8 cellular contexts compared by ENCODE assay signal in genomic region chr1:178542554-178543290, GRCh38. TPM values are rescaled to one million over a fixed set of nuclear protein-coding genes. Genes with fewer than 3 reads are reported as not detected.
A peak's percentile ranks its signal among the peaks of the same experiment; 100 is the strongest.
DNase-seq lines count a peak whose midpoint lies in the region; ATAC-seq and TF ChIP-seq lines count a peak whose summit lies in the region.

No MANE protein-coding gene starts in this region.

- peak; percentile 90 for TF ChIP-seq CTCF in OCI-LY1 (IDR thresholded peaks at IDR 0.05; ENCODE audit: low read length)

- peak overlapping the region; percentile 98 for H3K4me2 ChIP-seq in OCI-LY1 (ENCODE audit: low read length)

- no peaks in the 10 kb centered on the region for H3F3A ChIP-seq in OCI-LY1 (ENCODE audit: insufficient read depth, low read length)

- peak; percentile 72 for ATAC-seq in GM19467 (IDR thresholded peaks at IDR 0.05; ENCODE audit: unreplicated experiment)

- peaks cover 32% of the 10 kb centered on the region for H3K36me3 ChIP-seq in OCI-LY1 (ENCODE audit: insufficient read depth, low read length)
- peaks cover 0 to 3% of the 10 kb centered on the region in 2 donors for H3K36me3 ChIP-seq in esophagus (ENCODE audit: control insufficient read depth in 2 of 2, insufficient read depth in 2 of 2, low read length in 1 of 2)
- no peaks in the 10 kb centered on the region for H3K36me3 ChIP-seq in mucosa of stomach (ENCODE audit: control insufficient read depth, insufficient read depth, low read length)

- H3K9me3 ChIP-seq in OCI-LY1 (ENCODE audit: low read length), result no peaks in the 10 kb centered on the region
- no peaks in the 10 kb centered on the region for H3K9me3 ChIP-seq in esophagus (ENCODE audit: control insufficient read depth in 2 of 2, insufficient read depth in 1 of 2, low read depth in 1 of 2, low read length in 1 of 2)
- H3K9me3 ChIP-seq in mucosa of stomach (ENCODE audit: control insufficient read depth, low read length), result no peaks in the 10 kb centered on the region

- no peak overlapping the region; the same call in 1 of the 2 replicates for H2AFZ ChIP-seq in OCI-LY1 (ENCODE audit: low read length)

- peak overlapping the region; percentile 97 for H3K27ac ChIP-seq in OCI-LY1 (ENCODE audit: low read depth, low read length, poor library complexity, severe bottlenecking)
- peak overlapping the region; percentile 74 to 81 for H3K27ac ChIP-seq in esophagus (ENCODE audit: low read depth in 2 of 2, low read length in 1 of 2)

- H3K79me2 ChIP-seq in OCI-LY1 (ENCODE audit: insufficient read depth, low read length), result peaks cover 35% of the 10 kb centered on the region

- 1 to 2% methylated on average over 61 to 66 of the region's 66 CpGs for WGBS in esophagus, 2 donors

- no peaks in the 10 kb centered on the region for H3K9me2 ChIP-seq in OCI-LY1 (ENCODE audit: low read depth, low read length)

- peak; percentile 53 for DNase-seq in COR-L47 (lab: John Stamatoyannopoulos, UW)
- DNase-seq in HPDE6-E6E7 (ENCODE audit: extremely low spot score), result peak; percentile 67
- DNase-seq in activated T-cell treated with anti-CD3 and anti-CD28 coated beads, Interleukin-2, amount 50 U/mL, for 1 hour, result peak; percentile 94
- DNase-seq in stimulated activated CD8-positive, alpha-beta memory T cell treated with anti-CD3 and anti-CD28 coated beads, Interleukin-7, amount 100 ng/mL, for 1 hour (ENCODE audit: low read depth in 2 of 2), result peak; percentile 71 to 78

- no peaks in the 10 kb centered on the region for H3K27me3 ChIP-seq in OCI-LY1 (ENCODE audit: insufficient read depth, low read length)
- H3K27me3 ChIP-seq in esophagus (ENCODE audit: control insufficient read depth in 1 of 2, insufficient read depth in 2 of 2, low read length in 2 of 2), result no peaks in the 10 kb centered on the region
- H3K27me3 ChIP-seq in mucosa of stomach (ENCODE audit: control insufficient read depth, insufficient read depth, low read length), result no peaks in the 10 kb centered on the region

- H3K9ac ChIP-seq in OCI-LY1 (ENCODE audit: low read length) (peak overlapping the region; percentile 98), mucosa of stomach (ENCODE audit: low read length) (peak overlapping the region; percentile 94)

- H4K20me1 ChIP-seq in OCI-LY1 (ENCODE audit: insufficient read depth, low read length), result no peaks in the 10 kb centered on the region

- H3K4me3 ChIP-seq in OCI-LY1 (ENCODE audit: low read depth, low read length, poor library complexity, severe bottlenecking) (peak overlapping the region; percentile 78), esophagus (ENCODE audit: low read depth in 1 of 2, low read length in 2 of 2) (peak overlapping the region; percentile 69 to 76), mucosa of stomach (ENCODE audit: low read length) (peak overlapping the region; percentile 100)

- H3K4me1 ChIP-seq in OCI-LY1 (ENCODE audit: insufficient read depth, low read length, severe bottlenecking) (peaks cover 64% of the 10 kb centered on the region), esophagus (ENCODE audit: control insufficient read depth in 2 of 2, insufficient read depth in 2 of 2, low read length in 1 of 2) (peaks cover 0 to 21% of the 10 kb centered on the region in 2 donors), mucosa of stomach (ENCODE audit: control insufficient read depth, insufficient read depth, low read length) (peaks cover 32% of the 10 kb centered on the region)

RNA-seq across cellular contexts. Expression of gene TEX35, which starts 29.8 kb away (rescaled TPM):
- polyA plus RNA-seq in esophagus, result under 1 TPM; 0.11 to 0.39 TPM

RNA-seq across cellular contexts. Expression of gene CLEC20A, which starts 46.0 kb away (rescaled TPM):
- polyA plus RNA-seq in esophagus, result not detected

Comparison
In these comparisons a context has a peak if more than half of its experiments do, and no peak if none do; other contexts are left out.
1. Peak in every context shown above with its lines: DNase-seq, ATAC-seq, H3K4me3 ChIP-seq and H3K27ac ChIP-seq.